Comparison of ENCODE assay signal across 8 cellular contexts in genomic region chr10:28676968-28677888, GRCh38. TPM values are rescaled to one million over a fixed set of nuclear protein-coding genes. Genes with fewer than 3 reads are reported as not detected.
DNase-seq lines count a peak whose midpoint lies in the region; ATAC-seq and TF ChIP-seq lines count a peak whose summit lies in the region.

BAMBI (plus strand) TSS chr10:28677521; CDS start chr10:28677898, 377 bp downstream.

- peaks cover 28 to 47% (median 36%) of the 10 kb centered on the region in 10 experiments for H3K4me1 ChIP-seq in BLaER1 treated with 17β-estradiol and CSF1 and Interleukin-3, amounts not matched to agents 10 nM and 100 nM
- H3K4me1 ChIP-seq in duodenal mucosa (ENCODE audit: control insufficient read depth in 1 of 2, insufficient read depth in 2 of 2, low read length in 2 of 2), result peaks cover 8 to 28% of the 10 kb centered on the region in 2 donors
- H3K4me1 ChIP-seq in lower lobe of right lung, result peaks cover 37% of the 10 kb centered on the region

- H3K27ac ChIP-seq in BLaER1 treated with 17β-estradiol and CSF1 and Interleukin-3, amounts not matched to agents 10 nM and 100 nM, result peak within 1 kb of the TSS; percentile 2 to 90 (median 84); a peak in 21 of 22 replicates
- no peak within 1 kb of the TSS for H3K27ac ChIP-seq in duodenal mucosa (ENCODE audit: low read depth, low read length)
- peak within 1 kb of the TSS; percentile 78 for H3K27ac ChIP-seq in lower lobe of right lung

- DNase-seq in GM19238 (ENCODE audit: insufficient read length, low spot score) (peak; percentile 88), NCI-H69 (lab: John Stamatoyannopoulos, UW) (peak; percentile 95), lower lobe of right lung (peak; percentile 94)
- DNase-seq in activated CD4-positive, alpha-beta T cell treated with anti-CD3 and anti-CD28 coated beads, Interleukin-2, amount 50 U/mL, for 48 hours, result peak; percentile 87 to 90
- DNase-seq in stimulated activated CD4-positive, alpha-beta T cell treated with anti-CD3 and anti-CD28 coated beads, Interleukin-4, amount 100 ng/mL, for 4 hours, result peak; percentile 88 to 94

- TF ChIP-seq CTCF in lower lobe of right lung (IDR thresholded peaks at IDR 0.05), result peak; percentile 63

- intact Hi-C loops in lower lobe of right lung (cut with DNase I), result no loop called here

- H4K20me1 ChIP-seq in BLaER1 treated with 17β-estradiol and CSF1 and Interleukin-3, amounts not matched to agents 10 nM and 100 nM, result peaks cover 0 to 49% (median 47%) of the 10 kb centered on the region in 11 experiments; a peak in 13 of 22 replicates

- H3K36me3 ChIP-seq in BLaER1 treated with 17β-estradiol and CSF1 and Interleukin-3, amounts not matched to agents 10 nM and 100 nM, result peaks cover 0 to 15% (median 11%) of the 10 kb centered on the region in 11 experiments; a peak in 15 of 22 replicates
- H3K36me3 ChIP-seq in duodenal mucosa (ENCODE audit: control insufficient read depth in 1 of 2, insufficient read depth in 2 of 2, low read length in 2 of 2) (no peaks in the 10 kb centered on the region), lower lobe of right lung (peaks cover 5% of the 10 kb centered on the region)

- ATAC-seq in HG03378 (IDR thresholded peaks at IDR 0.05; ENCODE audit: unreplicated experiment) (peak; percentile 83), lower lobe of right lung (peak; percentile 98 to 99)

- peak within 1 kb of the TSS; percentile 82 to 99 (median 96) for H3K4me3 ChIP-seq in BLaER1 treated with 17β-estradiol and CSF1 and Interleukin-3, amounts not matched to agents 10 nM and 100 nM
- H3K4me3 ChIP-seq in duodenal mucosa (ENCODE audit: low read depth in 1 of 2, low read length in 2 of 2) (peak within 1 kb of the TSS; percentile 69 to 70), lower lobe of right lung (peak within 1 kb of the TSS; percentile 86)

- peak within 1 kb of the TSS; percentile 75 to 94 (median 89) for H3K9ac ChIP-seq in BLaER1 treated with 17β-estradiol and CSF1 and Interleukin-3, amounts not matched to agents 10 nM and 100 nM
- H3K9ac ChIP-seq in duodenal mucosa (ENCODE audit: low read depth in 1 of 2, low read length in 2 of 2), result peak within 1 kb of the TSS in 1 of 2 donors; percentile 0

- H3K27me3 ChIP-seq in BLaER1 treated with 17β-estradiol and CSF1 and Interleukin-3, amounts not matched to agents 10 nM and 100 nM, result peaks cover 5 to 24% (median 19%) of the 10 kb centered on the region in 11 experiments; a peak in 19 of 22 replicates
- H3K27me3 ChIP-seq in duodenal mucosa (ENCODE audit: control insufficient read depth in 1 of 2, insufficient read depth in 2 of 2, low read length in 2 of 2), result peaks cover 52 to 65% of the 10 kb centered on the region in 2 donors
- H3K27me3 ChIP-seq in lower lobe of right lung (ENCODE audit: low read depth), result peaks cover 37% of the 10 kb centered on the region

- H3K9me3 ChIP-seq in BLaER1 treated with 17β-estradiol and CSF1 and Interleukin-3, amounts not matched to agents 10 nM and 100 nM (replicated peaks in 1 of 11), result no peaks in the 10 kb centered on the region
- H3K9me3 ChIP-seq in duodenal mucosa (ENCODE audit: control insufficient read depth in 1 of 2, low read length in 2 of 2) (no peaks in the 10 kb centered on the region), lower lobe of right lung (no peaks in the 10 kb centered on the region)

- peak within 1 kb of the TSS; percentile 90 to 99 (median 95) for H3K4me2 ChIP-seq in BLaER1 treated with 17β-estradiol and CSF1 and Interleukin-3, amounts not matched to agents 10 nM and 100 nM

RNA-seq across cellular contexts. Expression of gene BAMBI, which starts in this region (rescaled TPM):
- 7.9 TPM for total RNA-seq in lower lobe of right lung
